In the genomic region with DNA sequence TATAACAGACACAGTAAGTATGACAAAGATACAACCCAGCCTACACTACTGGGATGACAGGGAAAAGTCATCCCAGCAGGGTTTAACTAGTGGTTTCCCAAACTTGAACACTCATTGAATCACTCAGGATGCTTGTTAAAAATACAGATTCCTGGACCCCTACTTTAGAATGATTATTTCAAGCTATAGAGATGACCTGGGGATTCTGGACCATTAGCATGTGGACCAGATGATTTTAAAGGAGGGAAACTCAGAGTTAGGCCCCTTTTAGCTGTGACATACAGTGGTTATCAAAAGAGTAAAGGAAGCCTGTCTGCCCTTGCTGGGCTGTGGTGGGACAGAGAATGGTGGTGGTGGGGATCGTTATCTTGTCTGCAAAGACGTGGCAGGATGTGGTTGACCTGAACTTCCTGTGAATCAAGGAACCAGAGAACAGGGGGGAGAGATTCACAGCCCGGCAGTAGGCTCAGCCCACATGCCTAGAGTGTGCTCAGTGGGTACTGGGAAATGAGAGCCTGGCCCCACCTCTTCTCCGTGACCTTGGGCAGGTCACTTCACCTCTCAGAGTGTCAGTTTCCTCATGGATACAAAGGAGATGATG, we compare ENCODE assay signal across 1 cellular context.
TF ChIP-seq lines count a peak whose summit lies in the region.

No MANE protein-coding gene starts in this region.

TF ChIP-seq in GM23338, 12 proteins besides CTCF, POLR2A, EP300 and RAD21 (continued from another document):
- TF ChIP-seq REST (IDR thresholded peaks at IDR 0.05; ENCODE audit: unreplicated experiment) (no peak), NANOG (IDR thresholded peaks at IDR 0.05; ENCODE audit: borderline replicate concordance) (no peak)
- TF ChIP-seq, protein P1, sequence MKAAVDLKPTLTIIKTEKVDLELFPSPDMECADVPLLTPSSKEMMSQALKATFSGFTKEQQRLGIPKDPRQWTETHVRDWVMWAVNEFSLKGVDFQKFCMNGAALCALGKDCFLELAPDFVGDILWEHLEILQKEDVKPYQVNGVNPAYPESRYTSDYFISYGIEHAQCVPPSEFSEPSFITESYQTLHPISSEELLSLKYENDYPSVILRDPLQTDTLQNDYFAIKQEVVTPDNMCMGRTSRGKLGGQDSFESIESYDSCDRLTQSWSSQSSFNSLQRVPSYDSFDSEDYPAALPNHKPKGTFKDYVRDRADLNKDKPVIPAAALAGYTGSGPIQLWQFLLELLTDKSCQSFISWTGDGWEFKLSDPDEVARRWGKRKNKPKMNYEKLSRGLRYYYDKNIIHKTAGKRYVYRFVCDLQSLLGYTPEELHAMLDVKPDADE (IDR thresholded peaks at IDR 0.05): no peak
